Comparison of ENCODE assay signal across 23 cellular contexts in genomic region chr1:84350550-84350949, GRCh38.
"Had no signal": no experiment of that assay in that cellular context is flagged by ENCODE, and none has a peak within 500 bp of the region (broad histone marks: within the 10 kb centered on the region; RNA-seq: fewer than 3 reads in every experiment).

No MANE protein-coding gene starts in this region.

- DNase-seq: activated CD4-positive, alpha-beta T cell treated with anti-CD3 and anti-CD28 coated beads for 48 hours; activated CD4-positive, alpha-beta T cell treated with anti-CD3 and anti-CD28 coated beads, Interleukin-2, amount 50 U/mL, for 48 hours; activated CD8-positive, alpha-beta memory T cell treated with anti-CD3 and anti-CD28 coated beads for 24 hours; activated effector memory CD4-positive, alpha-beta T cell treated with Interleukin-2 at 50 U/mL for 16 hours; activated naive CD4-positive, alpha-beta T cell treated with Interleukin-2 at 50 U/mL for 16 hours; aorta; cortex of kidney; endodermal cell; foreskin keratinocyte; kidney glomerular epithelial cell; left ventricle myocardium inferior; naive thymus-derived CD4-positive, alpha-beta T cell; right cardiac atrium; stimulated activated CD4-positive, alpha-beta T cell treated with anti-CD3 and anti-CD28 coated beads, Interleukin-15, amount 100 ng/mL, for 24 hours; stimulated activated CD4-positive, alpha-beta T cell treated with anti-CD3 and anti-CD28 coated beads, Interleukin-2, amount 100 ng/mL, for 24 hours; stimulated activated naive B cell treated with anti-CD40 and anti-IgM and Interleukin-4, amounts not matched to agents 10 μg/mL and 1 μg/mL and 100 μg/mL, for 72 hours; stomach; T-helper 9 cell; testis; transverse colon had no signal

- H3K27ac ChIP-seq: cardiac muscle cell, foreskin keratinocyte, left ventricle myocardium inferior, parathyroid adenoma, stomach, testis, transverse colon, VCaP had no signal
